In the genomic region with DNA sequence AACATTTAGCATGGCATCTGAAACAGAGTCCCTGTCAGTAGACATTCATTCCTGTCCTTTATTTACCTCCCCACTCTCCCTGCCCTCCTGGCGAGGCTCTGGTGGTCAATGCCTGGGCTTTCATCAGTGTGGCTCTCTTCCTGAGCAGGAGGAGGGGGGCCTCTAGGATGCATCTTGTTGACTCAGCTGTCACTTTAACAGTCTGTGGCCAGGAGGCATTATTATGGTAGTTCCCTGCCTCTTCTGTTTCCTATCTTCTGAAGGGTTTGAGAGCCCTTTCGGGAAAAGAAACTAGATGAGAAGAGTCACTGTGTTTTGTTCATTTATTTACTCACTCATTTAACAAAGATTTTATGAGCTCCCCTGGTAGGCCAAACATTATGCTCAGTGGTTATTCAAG, we compare ENCODE assay signal across 16 cellular contexts. TPM values are rescaled to one million over a fixed set of nuclear protein-coding genes. Genes with fewer than 3 reads are reported as not detected.
DNase-seq lines count a peak whose midpoint lies in the region.
"Had no signal": no experiment of that assay in that cellular context is flagged by ENCODE, and none has a peak within 500 bp of the region (broad histone marks: within the 10 kb centered on the region; RNA-seq: fewer than 3 reads in every experiment).

No MANE protein-coding gene starts in this region.

- H3K27ac ChIP-seq in caudate nucleus (ENCODE audit: low read depth, low read length): no peak overlapping the region
- H3K27ac ChIP-seq: A549 had no signal

- DNase-seq in COLO668 (lab: John Stamatoyannopoulos, UW; ENCODE audit: unreplicated experiment) (peak; percentile 83), NCI-H1092 (lab: John Stamatoyannopoulos, UW) (peak; percentile 87), NCI-H2107 treated with DMSO at 0.1 percent for 48 hours (lab: John Stamatoyannopoulos, UW; ENCODE audit: unreplicated experiment) (peak; percentile 82), SHP77 treated with DMSO at 0.1 percent for 48 hours (lab: John Stamatoyannopoulos, UW) (peak; percentile 97), caudate nucleus (lab: John Stamatoyannopoulos, UW) (no peak), dermis blood vessel endothelial cell (no peak)
- DNase-seq in stimulated activated CD4-positive, alpha-beta T cell treated with anti-CD3 and anti-CD28 coated beads, Interleukin-4, amount 100 ng/mL, for 24 hours: no peak
- no peak for DNase-seq in stimulated activated CD4-positive, alpha-beta T cell treated with anti-CD3 and anti-CD28 coated beads, Interleukin-2, amount 100 ng/mL, for 24 hours
- DNase-seq: activated CD4-positive, alpha-beta T cell treated with anti-CD3 and anti-CD28 coated beads, Interleukin-2, amount 50 U/mL, for 1 hour; activated naive CD4-positive, alpha-beta T cell treated with anti-CD3 and anti-CD28 coated beads for 36 hours; activated T-cell treated with anti-CD3 and anti-CD28 coated beads for 4 hours; stimulated activated CD4-positive, alpha-beta T cell treated with anti-CD3 and anti-CD28 coated beads, Interleukin-12 subunit alpha, Interleukin-12 subunit beta, amount 100 ng/mL, for 4 hours; stimulated activated naive CD4-positive, alpha-beta T cell had no signal

RNA-seq across cellular contexts. Expression of a gene that starts 2.4 kb away (rescaled TPM):
- total RNA-seq in dermis blood vessel endothelial cell: not detected in 2 replicates
- total RNA-seq: activated naive CD4-positive, alpha-beta T cell treated with anti-CD3 and anti-CD28 coated beads for 36 hours; Daoy; neural crest cell had no signal

RNA-seq across cellular contexts. Expression of a gene that starts 13.0 kb away (rescaled TPM):
- 1.2 and 3.7 TPM in 2 replicates for total RNA-seq in dermis blood vessel endothelial cell

RNA-seq across cellular contexts. Expression of a gene that starts 23.6 kb away (rescaled TPM):
- 21.6 and 61.4 TPM in 2 replicates for total RNA-seq in dermis blood vessel endothelial cell

RNA-seq across cellular contexts. Expression of a gene that starts 24.0 kb away (rescaled TPM):
- 32.3 and 47.5 TPM in 2 replicates for total RNA-seq in dermis blood vessel endothelial cell

RNA-seq across cellular contexts. Expression of a gene that starts 43.1 kb away (rescaled TPM):
- total RNA-seq in dermis blood vessel endothelial cell: 0.17 TPM in 1 of 2 replicates, not detected in the other

Comparison
In these comparisons a context has a peak if more than half of its experiments do, and no peak if none do; other contexts are left out.
1. DNase-seq: peak in COLO668 (single experiment), NCI-H1092 (single experiment), NCI-H2107 treated with DMSO at 0.1 percent for 48 hours (single experiment) and SHP77 treated with DMSO at 0.1 percent for 48 hours (single experiment); none in caudate nucleus (0 of 61), stimulated activated CD4-positive, alpha-beta T cell treated with anti-CD3 and anti-CD28 coated beads, Interleukin-4, amount 100 ng/mL, for 24 hours (single experiment), stimulated activated CD4-positive, alpha-beta T cell treated with anti-CD3 and anti-CD28 coated beads, Interleukin-2, amount 100 ng/mL, for 24 hours (0 of 2) and dermis blood vessel endothelial cell (single experiment).